In the genomic region with DNA sequence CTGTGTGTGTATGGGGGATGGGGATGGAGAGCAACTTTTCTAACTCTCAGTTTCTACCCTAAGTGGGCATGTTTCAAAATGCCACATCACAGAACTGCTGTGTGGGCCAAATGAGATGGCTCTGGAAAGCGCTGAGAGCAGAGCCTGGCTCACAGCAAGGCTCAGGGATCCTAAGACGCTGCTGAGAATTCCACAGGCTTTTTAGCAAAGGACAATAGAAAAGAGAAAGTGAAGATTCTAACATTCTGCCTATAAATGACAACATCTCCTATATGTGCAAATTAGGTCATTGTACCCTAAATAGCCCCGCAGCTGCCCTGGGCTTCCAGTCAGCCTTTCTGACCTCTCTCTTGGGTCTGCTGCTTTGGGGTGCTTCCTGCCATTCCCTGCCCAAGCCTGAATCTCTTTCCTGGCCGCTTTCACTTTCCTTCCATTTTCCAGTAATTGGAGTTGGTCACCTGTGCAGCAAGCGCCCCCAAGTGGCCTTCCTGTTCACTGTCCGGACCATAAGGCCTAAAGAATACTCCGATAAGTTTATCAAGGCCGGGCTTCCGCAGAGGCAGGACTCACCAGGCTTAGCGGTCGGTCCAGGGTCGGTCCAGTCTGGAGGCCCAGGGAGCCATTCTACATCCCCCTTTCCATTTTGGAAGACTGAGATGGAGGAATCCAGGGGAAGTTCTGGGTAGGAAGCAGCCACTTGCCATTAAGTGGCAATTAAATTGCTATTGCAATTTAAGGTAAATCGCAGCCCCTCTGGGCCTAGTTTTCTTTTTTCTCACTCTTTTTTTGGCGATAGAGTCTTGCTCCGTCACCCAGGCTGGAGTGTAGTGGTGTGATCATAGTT, we compare ENCODE assay signal across 1 cellular context.
A peak's percentile ranks its signal among the peaks of the same experiment; 100 is the strongest.
TF ChIP-seq lines count a peak whose summit lies in the region.

No MANE protein-coding gene starts in this region.

TF ChIP-seq in K562, 482 proteins besides CTCF, POLR2A, EP300 and RAD21 (continued from another document and continues in another):
- TF ChIP-seq, protein P1, sequence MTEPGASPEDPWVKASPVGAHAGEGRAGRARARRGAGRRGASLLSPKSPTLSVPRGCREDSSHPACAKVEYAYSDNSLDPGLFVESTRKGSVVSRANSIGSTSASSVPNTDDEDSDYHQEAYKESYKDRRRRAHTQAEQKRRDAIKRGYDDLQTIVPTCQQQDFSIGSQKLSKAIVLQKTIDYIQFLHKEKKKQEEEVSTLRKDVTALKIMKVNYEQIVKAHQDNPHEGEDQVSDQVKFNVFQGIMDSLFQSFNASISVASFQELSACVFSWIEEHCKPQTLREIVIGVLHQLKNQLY (CRISPR knock-in tag; conservative IDR thresholded peaks at IDR 0.05): no peak
- TF ChIP-seq, protein P2, sequence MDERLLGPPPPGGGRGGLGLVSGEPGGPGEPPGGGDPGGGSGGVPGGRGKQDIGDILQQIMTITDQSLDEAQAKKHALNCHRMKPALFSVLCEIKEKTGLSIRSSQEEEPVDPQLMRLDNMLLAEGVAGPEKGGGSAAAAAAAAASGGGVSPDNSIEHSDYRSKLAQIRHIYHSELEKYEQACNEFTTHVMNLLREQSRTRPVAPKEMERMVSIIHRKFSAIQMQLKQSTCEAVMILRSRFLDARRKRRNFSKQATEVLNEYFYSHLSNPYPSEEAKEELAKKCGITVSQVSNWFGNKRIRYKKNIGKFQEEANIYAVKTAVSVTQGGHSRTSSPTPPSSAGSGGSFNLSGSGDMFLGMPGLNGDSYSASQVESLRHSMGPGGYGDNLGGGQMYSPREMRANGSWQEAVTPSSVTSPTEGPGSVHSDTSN (CRISPR knock-in tag; IDR thresholded peaks at IDR 0.05; ENCODE audit: low read depth): no peak
- TF ChIP-seq, protein P2 (tag; conservative IDR thresholded peaks at IDR 0.05; ENCODE audit: low read depth): peak; percentile 20; the same call in 1 of the 2 replicates
- TF ChIP-seq TARDBP (IDR thresholded peaks at IDR 0.05): peak; percentile 76; the same call in 1 of the 2 replicates
- TF ChIP-seq ZNF146 (CRISPR knock-in tag; IDR thresholded peaks at IDR 0.05; ENCODE audit: unreplicated experiment): no peak
- no peak for TF ChIP-seq PHTF2 (CRISPR knock-in tag; IDR thresholded peaks at IDR 0.05)
- no peak for TF ChIP-seq RBM15 (IDR thresholded peaks at IDR 0.05; ENCODE audit: insufficient read depth, low read length)
- peak; percentile 78; the same call in 1 of the 2 replicates for TF ChIP-seq BACH1 (tag; IDR thresholded peaks at IDR 0.05)
- TF ChIP-seq, protein P3, sequence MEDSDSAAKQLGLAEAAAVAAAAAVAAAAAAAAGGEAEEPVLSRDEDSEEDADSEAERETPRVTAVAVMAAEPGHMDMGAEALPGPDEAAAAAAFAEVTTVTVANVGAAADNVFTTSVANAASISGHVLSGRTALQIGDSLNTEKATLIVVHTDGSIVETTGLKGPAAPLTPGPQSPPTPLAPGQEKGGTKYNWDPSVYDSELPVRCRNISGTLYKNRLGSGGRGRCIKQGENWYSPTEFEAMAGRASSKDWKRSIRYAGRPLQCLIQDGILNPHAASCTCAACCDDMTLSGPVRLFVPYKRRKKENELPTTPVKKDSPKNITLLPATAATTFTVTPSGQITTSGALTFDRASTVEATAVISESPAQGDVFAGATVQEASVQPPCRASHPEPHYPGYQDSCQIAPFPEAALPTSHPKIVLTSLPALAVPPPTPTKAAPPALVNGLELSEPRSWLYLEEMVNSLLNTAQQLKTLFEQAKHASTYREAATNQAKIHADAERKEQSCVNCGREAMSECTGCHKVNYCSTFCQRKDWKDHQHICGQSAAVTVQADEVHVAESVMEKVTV (CRISPR knock-in tag; IDR thresholded peaks at IDR 0.05): peak; percentile 94
- no peak for TF ChIP-seq ZNF75A (CRISPR knock-in tag; IDR thresholded peaks at IDR 0.05)
- TF ChIP-seq STAT5A (IDR thresholded peaks at IDR 0.05; ENCODE audit: borderline replicate concordance, low read length): 0 out of 2 replicates have a peak, but pooled peaks have one; percentile 19
- no peak for TF ChIP-seq SNIP1 (IDR thresholded peaks at IDR 0.05; ENCODE audit: low read depth)
- TF ChIP-seq SMAD3 (CRISPR knock-in tag; conservative IDR thresholded peaks at IDR 0.05): no peak
- no peak for TF ChIP-seq U2AF2 (optimal IDR thresholded peaks at IDR 0.05; ENCODE audit: low read depth, low read length)
- TF ChIP-seq LARP7 (IDR thresholded peaks at IDR 0.05): no peak
- no peak for TF ChIP-seq NR4A1 (CRISPR knock-in tag; IDR thresholded peaks at IDR 0.05)
- peak; percentile 85; the same call in 1 of the 2 replicates for TF ChIP-seq NR4A1 (tag; IDR thresholded peaks at IDR 0.05)
- TF ChIP-seq HNRNPK (IDR thresholded peaks at IDR 0.05; ENCODE audit: low read depth, low read length, poor library complexity, severe bottlenecking): no peak
- TF ChIP-seq KLF13 (tag; IDR thresholded peaks at IDR 0.05; ENCODE audit: borderline replicate concordance, low read depth): no peak
- TF ChIP-seq, protein P4, sequence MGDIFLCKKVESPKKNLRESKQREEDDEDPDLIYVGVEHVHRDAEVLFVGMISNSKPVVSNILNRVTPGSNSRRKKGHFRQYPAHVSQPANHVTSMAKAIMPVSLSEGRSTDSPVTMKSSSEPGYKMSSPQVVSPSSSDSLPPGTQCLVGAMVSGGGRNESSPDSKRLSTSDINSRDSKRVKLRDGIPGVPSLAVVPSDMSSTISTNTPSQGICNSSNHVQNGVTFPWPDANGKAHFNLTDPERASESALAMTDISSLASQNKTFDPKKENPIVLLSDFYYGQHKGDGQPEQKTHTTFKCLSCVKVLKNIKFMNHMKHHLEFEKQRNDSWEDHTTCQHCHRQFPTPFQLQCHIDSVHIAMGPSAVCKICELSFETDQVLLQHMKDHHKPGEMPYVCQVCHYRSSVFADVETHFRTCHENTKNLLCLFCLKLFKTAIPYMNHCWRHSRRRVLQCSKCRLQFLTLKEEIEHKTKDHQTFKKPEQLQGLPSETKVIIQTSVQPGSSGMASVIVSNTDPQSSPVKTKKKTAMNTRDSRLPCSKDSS (IDR thresholded peaks at IDR 0.05; ENCODE audit: low read depth, partially characterized antibody): no peak
- TF ChIP-seq SREBF1 (IDR thresholded peaks at IDR 0.05; ENCODE audit: borderline replicate concordance, low read depth, low read length): no peak
- TF ChIP-seq, protein P5, sequence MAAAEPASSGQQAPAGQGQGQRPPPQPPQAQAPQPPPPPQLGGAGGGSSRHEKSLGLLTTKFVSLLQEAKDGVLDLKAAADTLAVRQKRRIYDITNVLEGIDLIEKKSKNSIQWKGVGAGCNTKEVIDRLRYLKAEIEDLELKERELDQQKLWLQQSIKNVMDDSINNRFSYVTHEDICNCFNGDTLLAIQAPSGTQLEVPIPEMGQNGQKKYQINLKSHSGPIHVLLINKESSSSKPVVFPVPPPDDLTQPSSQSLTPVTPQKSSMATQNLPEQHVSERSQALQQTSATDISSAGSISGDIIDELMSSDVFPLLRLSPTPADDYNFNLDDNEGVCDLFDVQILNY (CRISPR knock-in tag; IDR thresholded peaks at IDR 0.05): no peak
- no peak for TF ChIP-seq TEAD2 (tag; IDR thresholded peaks at IDR 0.05)
- TF ChIP-seq ZNF121 (CRISPR knock-in tag; conservative IDR thresholded peaks at IDR 0.05): no peak
- no peak for TF ChIP-seq HDAC6 (IDR thresholded peaks at IDR 0.05; ENCODE audit: low read depth, low read length)
- peak; percentile 35; the same call in 1 of the 2 replicates for TF ChIP-seq SPI1 (IDR thresholded peaks at IDR 0.05; ENCODE audit: borderline replicate concordance, low read depth, low read length)
- TF ChIP-seq MBD2 (IDR thresholded peaks at IDR 0.05; ENCODE audit: borderline replicate concordance, low read depth): no peak
- TF ChIP-seq TBP (optimal IDR thresholded peaks at IDR 0.05; ENCODE audit: low read depth, low read length): peak; percentile 63
- TF ChIP-seq TAF7 (tag; IDR thresholded peaks at IDR 0.05): no peak
- no peak for TF ChIP-seq MCM3 (IDR thresholded peaks at IDR 0.05)
- TF ChIP-seq, protein P6, sequence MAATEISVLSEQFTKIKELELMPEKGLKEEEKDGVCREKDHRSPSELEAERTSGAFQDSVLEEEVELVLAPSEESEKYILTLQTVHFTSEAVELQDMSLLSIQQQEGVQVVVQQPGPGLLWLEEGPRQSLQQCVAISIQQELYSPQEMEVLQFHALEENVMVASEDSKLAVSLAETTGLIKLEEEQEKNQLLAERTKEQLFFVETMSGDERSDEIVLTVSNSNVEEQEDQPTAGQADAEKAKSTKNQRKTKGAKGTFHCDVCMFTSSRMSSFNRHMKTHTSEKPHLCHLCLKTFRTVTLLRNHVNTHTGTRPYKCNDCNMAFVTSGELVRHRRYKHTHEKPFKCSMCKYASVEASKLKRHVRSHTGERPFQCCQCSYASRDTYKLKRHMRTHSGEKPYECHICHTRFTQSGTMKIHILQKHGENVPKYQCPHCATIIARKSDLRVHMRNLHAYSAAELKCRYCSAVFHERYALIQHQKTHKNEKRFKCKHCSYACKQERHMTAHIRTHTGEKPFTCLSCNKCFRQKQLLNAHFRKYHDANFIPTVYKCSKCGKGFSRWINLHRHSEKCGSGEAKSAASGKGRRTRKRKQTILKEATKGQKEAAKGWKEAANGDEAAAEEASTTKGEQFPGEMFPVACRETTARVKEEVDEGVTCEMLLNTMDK (IDR thresholded peaks at IDR 0.05; ENCODE audit: borderline replicate concordance, insufficient read depth, low read depth, low read length, poor library complexity, severe bottlenecking): peak; percentile 23
- TF ChIP-seq ARNT (IDR thresholded peaks at IDR 0.05): peak in 1 of 2 experiments; percentile 62; a peak in 1 of 4 replicates
- TF ChIP-seq, protein P7, sequence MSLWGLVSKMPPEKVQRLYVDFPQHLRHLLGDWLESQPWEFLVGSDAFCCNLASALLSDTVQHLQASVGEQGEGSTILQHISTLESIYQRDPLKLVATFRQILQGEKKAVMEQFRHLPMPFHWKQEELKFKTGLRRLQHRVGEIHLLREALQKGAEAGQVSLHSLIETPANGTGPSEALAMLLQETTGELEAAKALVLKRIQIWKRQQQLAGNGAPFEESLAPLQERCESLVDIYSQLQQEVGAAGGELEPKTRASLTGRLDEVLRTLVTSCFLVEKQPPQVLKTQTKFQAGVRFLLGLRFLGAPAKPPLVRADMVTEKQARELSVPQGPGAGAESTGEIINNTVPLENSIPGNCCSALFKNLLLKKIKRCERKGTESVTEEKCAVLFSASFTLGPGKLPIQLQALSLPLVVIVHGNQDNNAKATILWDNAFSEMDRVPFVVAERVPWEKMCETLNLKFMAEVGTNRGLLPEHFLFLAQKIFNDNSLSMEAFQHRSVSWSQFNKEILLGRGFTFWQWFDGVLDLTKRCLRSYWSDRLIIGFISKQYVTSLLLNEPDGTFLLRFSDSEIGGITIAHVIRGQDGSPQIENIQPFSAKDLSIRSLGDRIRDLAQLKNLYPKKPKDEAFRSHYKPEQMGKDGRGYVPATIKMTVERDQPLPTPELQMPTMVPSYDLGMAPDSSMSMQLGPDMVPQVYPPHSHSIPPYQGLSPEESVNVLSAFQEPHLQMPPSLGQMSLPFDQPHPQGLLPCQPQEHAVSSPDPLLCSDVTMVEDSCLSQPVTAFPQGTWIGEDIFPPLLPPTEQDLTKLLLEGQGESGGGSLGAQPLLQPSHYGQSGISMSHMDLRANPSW (CRISPR knock-in tag; IDR thresholded peaks at IDR 0.05): no peak
- TF ChIP-seq PTRF (tag; IDR thresholded peaks at IDR 0.05): no peak
- TF ChIP-seq ZNF217 (CRISPR knock-in tag; IDR thresholded peaks at IDR 0.05): no peak
- TF ChIP-seq, protein P8, sequence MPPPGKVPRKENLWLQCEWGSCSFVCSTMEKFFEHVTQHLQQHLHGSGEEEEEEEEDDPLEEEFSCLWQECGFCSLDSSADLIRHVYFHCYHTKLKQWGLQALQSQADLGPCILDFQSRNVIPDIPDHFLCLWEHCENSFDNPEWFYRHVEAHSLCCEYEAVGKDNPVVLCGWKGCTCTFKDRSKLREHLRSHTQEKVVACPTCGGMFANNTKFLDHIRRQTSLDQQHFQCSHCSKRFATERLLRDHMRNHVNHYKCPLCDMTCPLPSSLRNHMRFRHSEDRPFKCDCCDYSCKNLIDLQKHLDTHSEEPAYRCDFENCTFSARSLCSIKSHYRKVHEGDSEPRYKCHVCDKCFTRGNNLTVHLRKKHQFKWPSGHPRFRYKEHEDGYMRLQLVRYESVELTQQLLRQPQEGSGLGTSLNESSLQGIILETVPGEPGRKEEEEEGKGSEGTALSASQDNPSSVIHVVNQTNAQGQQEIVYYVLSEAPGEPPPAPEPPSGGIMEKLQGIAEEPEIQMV (tag; conservative IDR thresholded peaks at IDR 0.05; ENCODE audit: low read depth): peak; percentile 53; the same call in 1 of the 2 replicates
- TF ChIP-seq RBBP5 (IDR thresholded peaks at IDR 0.05; ENCODE audit: borderline replicate concordance, insufficient read depth, low read length, poor library complexity, severe bottlenecking): no peak
- TF ChIP-seq, protein P9, sequence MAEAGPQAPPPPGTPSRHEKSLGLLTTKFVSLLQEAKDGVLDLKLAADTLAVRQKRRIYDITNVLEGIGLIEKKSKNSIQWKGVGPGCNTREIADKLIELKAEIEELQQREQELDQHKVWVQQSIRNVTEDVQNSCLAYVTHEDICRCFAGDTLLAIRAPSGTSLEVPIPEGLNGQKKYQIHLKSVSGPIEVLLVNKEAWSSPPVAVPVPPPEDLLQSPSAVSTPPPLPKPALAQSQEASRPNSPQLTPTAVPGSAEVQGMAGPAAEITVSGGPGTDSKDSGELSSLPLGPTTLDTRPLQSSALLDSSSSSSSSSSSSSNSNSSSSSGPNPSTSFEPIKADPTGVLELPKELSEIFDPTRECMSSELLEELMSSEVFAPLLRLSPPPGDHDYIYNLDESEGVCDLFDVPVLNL (CRISPR knock-in tag; IDR thresholded peaks at IDR 0.05; ENCODE audit: low read depth): no peak
- peak; percentile 48; the same call in 1 of the 2 replicates for TF ChIP-seq SP1 (CRISPR knock-in tag; IDR thresholded peaks at IDR 0.05)
- TF ChIP-seq XRCC5 (IDR thresholded peaks at IDR 0.05; ENCODE audit: low read depth, low read length): peak; percentile 88
- peak; percentile 85 for TF ChIP-seq CTBP1 (IDR thresholded peaks at IDR 0.05; ENCODE audit: borderline replicate concordance)
- no peak for TF ChIP-seq NR2C1 (IDR thresholded peaks at IDR 0.05)
- TF ChIP-seq NR2C1 (tag; IDR thresholded peaks at IDR 0.05): 0 out of 2 replicates have a peak, but pooled peaks have one; percentile 44
- TF ChIP-seq CBFA2T2 (conservative IDR thresholded peaks at IDR 0.05): no peak
- no peak for TF ChIP-seq FOXA1 (IDR thresholded peaks at IDR 0.05; ENCODE audit: borderline replicate concordance)
- TF ChIP-seq BCOR (IDR thresholded peaks at IDR 0.05): peak; percentile 14; the same call in 1 of the 2 replicates
- TF ChIP-seq ARID2 (IDR thresholded peaks at IDR 0.05): peak; percentile 77; the same call in 1 of the 2 replicates
- TF ChIP-seq RFX5 (IDR thresholded peaks at IDR 0.05; ENCODE audit: low read depth, low read length): no peak
